ENCODE assay signal across 8 cellular contexts in the genomic region with DNA sequence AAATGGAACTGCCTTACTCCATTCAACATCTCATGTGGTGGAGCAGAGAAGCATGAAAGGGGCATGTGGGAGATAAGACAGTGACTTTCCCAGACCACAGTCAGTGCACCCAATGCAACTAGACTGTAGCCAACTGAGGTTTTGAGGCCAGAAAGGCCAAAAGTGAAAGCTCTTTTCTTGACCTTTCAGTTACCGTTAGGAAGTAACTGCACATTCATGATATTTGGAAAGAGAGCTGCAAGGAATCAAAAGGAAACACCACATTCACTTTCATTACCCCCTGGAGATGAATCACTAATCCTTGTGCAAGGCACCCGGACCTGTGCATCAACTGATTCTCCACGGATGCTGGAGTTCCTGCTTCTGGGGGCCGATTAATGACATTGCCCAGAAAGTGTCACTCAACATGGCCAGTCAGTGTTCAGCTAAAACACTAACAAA.
DNase-seq lines count a peak whose midpoint lies in the region; ATAC-seq lines count a peak whose summit lies in the region.

No MANE protein-coding gene starts in this region.

- DNase-seq in LHCN-M2 (ENCODE audit: low read depth): peak; percentile 42
- peak; percentile 33 for DNase-seq in glomerular visceral epithelial cell (ENCODE audit: extremely low spot score)
- no peak for DNase-seq in H4 (ENCODE audit: low spot score)
- no peak for DNase-seq in NCI-H524 (lab: John Stamatoyannopoulos, UW)
- DNase-seq in stimulated activated CD4-positive, alpha-beta T cell treated with anti-CD3 and anti-CD28 coated beads, Interleukin-4, amount 100 ng/mL, for 4 hours: no peak
- DNase-seq in amygdala (lab: John Stamatoyannopoulos, UW): no peak

- ATAC-seq in GM18499 (IDR thresholded peaks at IDR 0.05; ENCODE audit: insufficient read depth, unreplicated experiment) (peak; percentile 49), GM21723 (IDR thresholded peaks at IDR 0.05; ENCODE audit: unreplicated experiment) (peak; percentile 67)

Comparison
In these comparisons a context has a peak if more than half of its experiments do, and no peak if none do; other contexts are left out.
1. DNase-seq: peak in LHCN-M2 (single experiment) and glomerular visceral epithelial cell (single experiment); none in H4 (single experiment), NCI-H524 (0 of 2), stimulated activated CD4-positive, alpha-beta T cell treated with anti-CD3 and anti-CD28 coated beads, Interleukin-4, amount 100 ng/mL, for 4 hours (0 of 2) and amygdala (0 of 56).